34 cellular contexts compared by ENCODE assay signal in genomic region chr1:90144820-90145219, GRCh38.
"Had no signal": no experiment of that assay in that cellular context is flagged by ENCODE, and none has a peak within 500 bp of the region (broad histone marks: within the 10 kb centered on the region; RNA-seq: fewer than 3 reads in every experiment).

No MANE protein-coding gene starts in this region.

- H3K9me3 ChIP-seq: adrenal gland, body of pancreas had no signal

- DNase-seq: activated B cell treated with CpG ODN at 0.5 μM for 24 hours; activated CD4-positive, alpha-beta memory T cell treated with anti-CD3 and anti-CD28 coated beads for 36 hours; activated CD4-positive, alpha-beta T cell treated with anti-CD3 and anti-CD28 coated beads for 4 hours; activated CD4-positive, alpha-beta T cell treated with anti-CD3 and anti-CD28 coated beads, Interleukin-2, amount 10 ng/mL, durations not matched to agents 24 days and 14 days; activated CD4-positive, alpha-beta T cell treated with anti-CD3 and anti-CD28 coated beads, Interleukin-2, amount 50 U/mL, for 1 hour; activated CD4-positive, alpha-beta T cell treated with anti-CD3 and anti-CD28 coated beads, Interleukin-2, amount 50 U/mL, for 4 hours; activated CD4-positive, CD25-positive, alpha-beta regulatory T cell treated with anti-CD3 and anti-CD28 coated beads, Interleukin-2, amount 50 U/mL, for 72 hours; activated CD8-positive, alpha-beta memory T cell treated with anti-CD3 and anti-CD28 coated beads, Interleukin-2, amount 50 U/mL, for 4 hours; activated CD8-positive, alpha-beta T cell treated with anti-CD3 and anti-CD28 coated beads for 36 hours; activated effector memory CD4-positive, alpha-beta T cell treated with anti-CD3 and anti-CD28 coated beads, Interleukin-2, amount 50 U/mL, for 16 hours; activated gamma-delta T cell treated with Interleukin-2 at 50 U/mL for 16 hours; activated naive CD4-positive, alpha-beta T cell; activated naive CD4-positive, alpha-beta T cell treated with anti-CD3 and anti-CD28 coated beads for 36 hours; activated naive CD4-positive, alpha-beta T cell treated with anti-CD3 and anti-CD28 coated beads, Interleukin-2, amount 50 U/mL, for 16 hours; activated naive CD8-positive, alpha-beta T cell treated with anti-CD3 and anti-CD28 coated beads for 36 hours; activated T-cell treated with anti-CD3 and anti-CD28 coated beads for 4 hours; activated T-cell treated with anti-CD3 and anti-CD28 coated beads, Interleukin-2, amount 50 U/mL, for 1 hour; activated T-cell treated with anti-CD3 and anti-CD28 coated beads, Interleukin-2, amount 50 U/mL, for 4 hours; activated T-cell treated with anti-CD3 and anti-CD28 coated beads, Interleukin-2, amount 50 U/mL, for 72 hours; adrenal gland; amniotic stem cell; aorta; body of pancreas; brain microvascular endothelial cell; central memory CD4-positive, alpha-beta T cell; T-helper 2 cell; T-helper 9 cell had no signal

- H3K27ac ChIP-seq: adrenal gland, body of pancreas, brain microvascular endothelial cell, breast epithelium, VCaP had no signal

- H3K9me3 Mint-ChIP-seq: activated T-helper 1 cell treated with anti-CD3 and anti-CD28 coated beads, Interleukin-12 subunit alpha, Interleukin-12 subunit beta, Interleukin-2, Interleukin-4 antibody, amounts not matched to agents 30 ng/mL and 10 ng/mL and 1 ng/mL, durations not matched to agents 14 hours and 24 hours and 36 hours had no signal

- H3K27ac Mint-ChIP-seq: activated B cell treated with CpG ODN at 0.5 μM for 24 hours; activated CD4-positive, alpha-beta memory T cell treated with anti-CD3 and anti-CD28 coated beads for 36 hours; activated CD4-positive, alpha-beta T cell treated with anti-CD3 and anti-CD28 coated beads, Interleukin-2, amount 10 ng/mL, durations not matched to agents 24 days and 14 days; activated CD8-positive, alpha-beta T cell treated with anti-CD3 and anti-CD28 coated beads for 36 hours; activated naive CD4-positive, alpha-beta T cell treated with anti-CD3 and anti-CD28 coated beads for 36 hours; activated naive CD4-positive, alpha-beta T cell treated with anti-CD3 and anti-CD28 coated beads, Interleukin-2, amount 50 U/mL, for 72 hours; activated naive CD8-positive, alpha-beta T cell treated with anti-CD3 and anti-CD28 coated beads for 36 hours; activated T-cell treated with anti-CD3 and anti-CD28 coated beads, Interleukin-2, amount 50 U/mL, for 72 hours; activated T-helper 1 cell treated with anti-CD3 and anti-CD28 coated beads, Interleukin-12 subunit alpha, Interleukin-12 subunit beta, Interleukin-2, Interleukin-4 antibody, amounts not matched to agents 30 ng/mL and 10 ng/mL and 1 ng/mL, durations not matched to agents 14 hours and 24 hours and 36 hours; activated T-helper 17 cell treated with anti-CD3 and anti-CD28 coated beads, Interleukin-2, amount 50 U/mL, for 72 hours; T-helper 1 cell treated with Interleukin-12 subunit alpha and Interleukin-12 subunit beta and Interleukin-4 antibody, amounts not matched to agents 30 μg/mL and 1 μg/mL, for 36 hours; T-helper 2 cell treated with Interferon-gamma antibody and Interleukin-4, amounts not matched to agents 5 μg/mL and 100 μg/mL, for 36 hours had no signal

- H3K4me3 ChIP-seq: adrenal gland, body of pancreas, breast epithelium had no signal

- H3K4me1 ChIP-seq: adrenal gland, body of pancreas, breast epithelium had no signal

- H3K4me1 Mint-ChIP-seq: activated B cell treated with CpG ODN at 0.5 μM for 24 hours; activated CD4-positive, alpha-beta T cell treated with anti-CD3 and anti-CD28 coated beads, Interleukin-2, amount 10 ng/mL, durations not matched to agents 24 days and 14 days; activated naive CD8-positive, alpha-beta T cell treated with anti-CD3 and anti-CD28 coated beads for 36 hours; activated T-helper 17 cell treated with anti-CD3 and anti-CD28 coated beads, Interleukin-2, amount 50 U/mL, for 72 hours had no signal

- H3K27me3 ChIP-seq: adrenal gland, body of pancreas, brain microvascular endothelial cell, breast epithelium had no signal

- H3K4me3 Mint-ChIP-seq: activated B cell treated with CpG ODN at 0.5 μM for 24 hours; activated CD4-positive, alpha-beta memory T cell treated with anti-CD3 and anti-CD28 coated beads for 36 hours; activated CD4-positive, alpha-beta T cell treated with anti-CD3 and anti-CD28 coated beads, Interleukin-2, amount 10 ng/mL, durations not matched to agents 24 days and 14 days; activated CD8-positive, alpha-beta T cell treated with anti-CD3 and anti-CD28 coated beads for 36 hours; activated naive CD4-positive, alpha-beta T cell treated with anti-CD3 and anti-CD28 coated beads for 36 hours; activated naive CD8-positive, alpha-beta T cell treated with anti-CD3 and anti-CD28 coated beads for 36 hours; activated T-cell treated with anti-CD3 and anti-CD28 coated beads, Interleukin-2, amount 50 U/mL, for 4 hours; activated T-cell treated with anti-CD3 and anti-CD28 coated beads, Interleukin-2, amount 50 U/mL, for 72 hours; activated T-helper 1 cell treated with anti-CD3 and anti-CD28 coated beads, Interleukin-12 subunit alpha, Interleukin-12 subunit beta, Interleukin-2, Interleukin-4 antibody, amounts not matched to agents 30 ng/mL and 10 ng/mL and 1 ng/mL, durations not matched to agents 14 hours and 24 hours and 36 hours; activated T-helper 17 cell treated with anti-CD3 and anti-CD28 coated beads, Interleukin-2, amount 50 U/mL, for 72 hours; T-helper 1 cell treated with Interleukin-12 subunit alpha and Interleukin-12 subunit beta and Interleukin-4 antibody, amounts not matched to agents 30 μg/mL and 1 μg/mL, for 36 hours; T-helper 2 cell treated with Interferon-gamma antibody and Interleukin-4, amounts not matched to agents 5 μg/mL and 100 μg/mL, for 36 hours had no signal

- H3K27me3 Mint-ChIP-seq: activated B cell treated with CpG ODN at 0.5 μM for 24 hours; activated CD4-positive, alpha-beta memory T cell treated with anti-CD3 and anti-CD28 coated beads for 36 hours; activated CD4-positive, alpha-beta T cell treated with anti-CD3 and anti-CD28 coated beads, Interleukin-2, amount 10 ng/mL, durations not matched to agents 24 days and 14 days had no signal

- H3K36me3 ChIP-seq: adrenal gland, brain microvascular endothelial cell, breast epithelium had no signal

- H3K36me3 Mint-ChIP-seq: activated naive CD8-positive, alpha-beta T cell treated with anti-CD3 and anti-CD28 coated beads for 36 hours had no signal
